ENCODE assay signal across 13 cellular contexts in the genomic region with DNA sequence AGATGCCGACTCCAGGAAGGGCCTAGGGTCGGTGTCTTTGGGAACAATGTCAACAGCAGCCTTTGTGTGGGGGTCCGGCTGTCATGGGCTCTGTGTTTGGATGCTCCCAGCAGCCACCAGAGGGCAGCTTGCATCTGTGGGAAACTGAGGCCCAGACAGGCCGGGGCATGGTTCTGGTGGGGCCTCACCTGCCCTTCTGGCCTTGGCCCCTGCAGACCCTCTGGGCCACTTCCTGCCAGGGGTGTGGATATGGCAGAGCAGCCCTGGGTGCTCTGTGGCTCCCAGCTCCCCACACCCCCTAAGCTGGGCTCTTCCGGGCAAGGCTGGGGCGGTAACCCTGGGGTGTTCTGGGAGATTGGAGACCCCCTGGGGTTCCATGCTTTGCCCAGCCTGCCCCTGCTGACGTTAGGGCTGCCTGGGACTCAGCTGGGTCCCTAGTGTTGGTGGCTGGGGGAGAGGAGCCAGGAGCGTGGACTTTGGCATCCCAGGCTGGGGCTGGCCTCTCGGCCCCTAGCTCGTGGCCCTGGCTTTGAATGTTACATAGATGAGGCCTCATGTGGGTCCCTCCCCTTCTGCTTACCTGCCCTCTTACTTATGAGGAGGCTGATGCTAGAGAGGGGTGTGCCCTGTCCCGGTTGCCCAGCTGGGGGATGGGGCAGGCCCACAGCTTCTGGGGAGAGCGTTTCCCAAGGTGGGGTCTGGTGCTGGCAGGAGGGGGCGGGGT. TPM values are rescaled to one million over a fixed set of nuclear protein-coding genes. Genes with fewer than 3 reads are reported as not detected.
A peak's percentile ranks its signal among the peaks of the same experiment; 100 is the strongest.
DNase-seq lines count a peak whose midpoint lies in the region; ATAC-seq and TF ChIP-seq lines count a peak whose summit lies in the region.
"Had no signal": no experiment of that assay in that cellular context is flagged by ENCODE, and none has a peak within 500 bp of the region (broad histone marks: within the 10 kb centered on the region; RNA-seq: fewer than 3 reads in every experiment).

No MANE protein-coding gene starts in this region.

- POLR2A ChIA-PET in naive thymus-derived CD4-positive, alpha-beta T cell (lab: Charles Lee), result no interaction called here

- TF ChIP-seq EP300 in Ishikawa (IDR thresholded peaks at IDR 0.05; ENCODE audit: borderline replicate concordance), result no peak
- TF ChIP-seq EP300 in suprapubic skin (IDR thresholded peaks at IDR 0.05), result no peak

- H3K4me1 ChIP-seq in heart right ventricle (peaks cover 50 to 91% (median 82%) of the 10 kb centered on the region in 9 donors), right cardiac atrium (ENCODE audit: control insufficient read depth, insufficient read depth, low read length) (peaks cover 19% of the 10 kb centered on the region), suprapubic skin (peaks cover 96% of the 10 kb centered on the region)
- H3K4me1 ChIP-seq in naive thymus-derived CD4-positive, alpha-beta T cell (ENCODE audit: control insufficient read depth in 2 of 2, insufficient read depth in 2 of 2, low read length in 2 of 2), result no peaks in the 10 kb centered on the region

- CTCF ChIA-PET in naive thymus-derived CD4-positive, alpha-beta T cell (lab: Charles Lee), result interaction anchor here (0.5 to 0.6 kb wide), 2 partner anchors 26 to 196 kb away, joined by 3 to 4 read pairs; no protein-coding TSS in a partner anchor

- peaks cover 0 to 19% (median 5%) of the 10 kb centered on the region in 7 donors for H3K4me1 Mint-ChIP-seq in naive thymus-derived CD4-positive, alpha-beta T cell
- H3K4me1 Mint-ChIP-seq: activated CD8-positive, alpha-beta memory T cell treated with anti-CD3 and anti-CD28 coated beads, Interleukin-2, amount 10 ng/mL, durations not matched to agents 7 days and 5 days had no signal

- H3K4me3 ChIP-seq in heart right ventricle (no peak overlapping the region), right cardiac atrium (ENCODE audit: low read length) (no peak overlapping the region), fibroblast of the aortic adventitia (ENCODE audit: low read depth, low read length) (no peak overlapping the region), suprapubic skin (no peak overlapping the region)
- H3K4me3 ChIP-seq in naive thymus-derived CD4-positive, alpha-beta T cell (ENCODE audit: low read length), result no peak overlapping the region

- H3K27me3 ChIP-seq in heart right ventricle (no peaks in the 10 kb centered on the region), right cardiac atrium (ENCODE audit: control insufficient read depth, insufficient read depth) (no peaks in the 10 kb centered on the region), suprapubic skin (no peaks in the 10 kb centered on the region)
- no peaks in the 10 kb centered on the region for H3K27me3 ChIP-seq in naive thymus-derived CD4-positive, alpha-beta T cell (ENCODE audit: control insufficient read depth in 2 of 2, insufficient read depth in 2 of 2, low read length in 2 of 2)

- peak; percentile 29; the same call in 1 of the 2 replicates for TF ChIP-seq RAD21 in Ishikawa (IDR thresholded peaks at IDR 0.05; ENCODE audit: low read depth)

- intact Hi-C loops in heart right ventricle (cut with DNase I) (loop anchor here in 4 of 10 donors (5.0 kb wide), 3 partner anchors 32 to 68 kb away; no protein-coding TSS in a partner anchor), right cardiac atrium (cut with DNase I) (loop anchor here in 1 of 4 donors (5.0 kb wide), 1 partner anchor 43 kb away; no protein-coding TSS in a partner anchor)
- intact Hi-C loops in naive thymus-derived CD4-positive, alpha-beta T cell (cut with micrococcal nuclease), result no loop called here

- H3K4me3 Mint-ChIP-seq in naive thymus-derived CD4-positive, alpha-beta T cell, result no peak overlapping the region
- H3K4me3 Mint-ChIP-seq: activated CD8-positive, alpha-beta memory T cell treated with anti-CD3 and anti-CD28 coated beads, Interleukin-2, amount 10 ng/mL, durations not matched to agents 7 days and 5 days; natural killer cell; T-helper 1 cell treated with Interleukin-12 subunit alpha and Interleukin-12 subunit beta and Interleukin-4 antibody, amounts not matched to agents 30 μg/mL and 1 μg/mL, for 36 hours had no signal

- H3K9me3 ChIP-seq in heart right ventricle, result no peaks in the 10 kb centered on the region
- no peaks in the 10 kb centered on the region for H3K9me3 ChIP-seq in right cardiac atrium (ENCODE audit: control insufficient read depth, low read length)
- H3K9me3 ChIP-seq in suprapubic skin, result no peaks in the 10 kb centered on the region
- no peaks in the 10 kb centered on the region for H3K9me3 ChIP-seq in naive thymus-derived CD4-positive, alpha-beta T cell (ENCODE audit: control insufficient read depth in 2 of 3, low read length in 3 of 3)

- no peaks in the 10 kb centered on the region for H3K27me3 Mint-ChIP-seq in naive thymus-derived CD4-positive, alpha-beta T cell
- H3K27me3 Mint-ChIP-seq: activated CD8-positive, alpha-beta memory T cell treated with anti-CD3 and anti-CD28 coated beads, Interleukin-2, amount 10 ng/mL, durations not matched to agents 7 days and 5 days had no signal

- no peaks in the 10 kb centered on the region for H3K36me3 Mint-ChIP-seq in naive thymus-derived CD4-positive, alpha-beta T cell
- H3K36me3 Mint-ChIP-seq: activated CD8-positive, alpha-beta memory T cell treated with anti-CD3 and anti-CD28 coated beads, Interleukin-2, amount 10 ng/mL, durations not matched to agents 7 days and 5 days; natural killer cell had no signal

- H3K9me3 Mint-ChIP-seq in naive thymus-derived CD4-positive, alpha-beta T cell, result no peaks in the 10 kb centered on the region
- H3K9me3 Mint-ChIP-seq: natural killer cell; T-helper 1 cell treated with Interleukin-12 subunit alpha and Interleukin-12 subunit beta and Interleukin-4 antibody, amounts not matched to agents 30 μg/mL and 1 μg/mL, for 36 hours had no signal

- WGBS in heart right ventricle, 2 donors, result 74 to 84% methylated on average over 13 of the region's 13 CpGs
- 76% methylated on average over 13 of the region's 13 CpGs for WGBS in right cardiac atrium
- WGBS in suprapubic skin, result 65% methylated on average over 7 of the region's 13 CpGs

- H3K27ac ChIP-seq in heart right ventricle (peak overlapping the region in 4 of 10 donors; percentile 69 to 94 (median 82)), right cardiac atrium (ENCODE audit: low read length) (no peak overlapping the region), suprapubic skin (peak overlapping the region; percentile 92)
- no peak overlapping the region for H3K27ac ChIP-seq in naive thymus-derived CD4-positive, alpha-beta T cell (ENCODE audit: low read depth, low read length)

- H3K36me3 ChIP-seq in heart right ventricle, result no peaks in the 10 kb centered on the region
- H3K36me3 ChIP-seq in suprapubic skin, result no peaks in the 10 kb centered on the region
- H3K36me3 ChIP-seq in naive thymus-derived CD4-positive, alpha-beta T cell (ENCODE audit: control insufficient read depth in 2 of 3, insufficient read depth in 3 of 3, low read length in 3 of 3), result no peaks in the 10 kb centered on the region

- no peak for TF ChIP-seq POLR2A in suprapubic skin (IDR thresholded peaks at IDR 0.05)

- no peak overlapping the region for H3K27ac Mint-ChIP-seq in naive thymus-derived CD4-positive, alpha-beta T cell
- H3K27ac Mint-ChIP-seq: activated CD8-positive, alpha-beta memory T cell treated with anti-CD3 and anti-CD28 coated beads, Interleukin-2, amount 10 ng/mL, durations not matched to agents 7 days and 5 days; natural killer cell; T-helper 1 cell treated with Interleukin-12 subunit alpha and Interleukin-12 subunit beta and Interleukin-4 antibody, amounts not matched to agents 30 μg/mL and 1 μg/mL, for 36 hours had no signal

- DNase-seq in heart right ventricle (no peak), right cardiac atrium (no peak), fibroblast of the aortic adventitia (ENCODE audit: low read depth) (no peak), suprapubic skin (ENCODE audit: low spot score in 2 of 2) (no peak), NCI-H510A treated with DMSO at 0.1 percent for 48 hours (lab: John Stamatoyannopoulos, UW) (no peak)
- no peak for DNase-seq in naive thymus-derived CD4-positive, alpha-beta T cell
- DNase-seq: activated CD8-positive, alpha-beta memory T cell treated with anti-CD3 and anti-CD28 coated beads, Interleukin-2, amount 10 ng/mL, durations not matched to agents 7 days and 5 days; amniotic stem cell; natural killer cell; NCI-H146 had no signal

- no peak for ATAC-seq in heart right ventricle
- no peak for ATAC-seq in right cardiac atrium
- ATAC-seq in naive thymus-derived CD4-positive, alpha-beta T cell, result no peak
- ATAC-seq in HG02798 (IDR thresholded peaks at IDR 0.05; ENCODE audit: poor library complexity, unreplicated experiment), result no peak
- ATAC-seq: activated CD8-positive, alpha-beta memory T cell treated with anti-CD3 and anti-CD28 coated beads, Interleukin-2, amount 10 ng/mL, durations not matched to agents 7 days and 5 days; natural killer cell had no signal

- TF ChIP-seq CTCF in heart right ventricle (IDR thresholded peaks at IDR 0.05), result peak in 7 of 9 donors; percentile 20 to 29 (median 26)
- TF ChIP-seq CTCF in fibroblast of the aortic adventitia (IDR thresholded peaks at IDR 0.05; ENCODE audit: insufficient read depth, low read length), result peak; percentile 13
- no peak for TF ChIP-seq CTCF in suprapubic skin (IDR thresholded peaks at IDR 0.05)

TF ChIP-seq in Ishikawa, 13 proteins besides CTCF, POLR2A, EP300 and RAD21 (continues in another document):
- TF ChIP-seq NFIC (IDR thresholded peaks at IDR 0.05) (no peak), ZBTB7A (IDR thresholded peaks at IDR 0.05; ENCODE audit: low read depth) (no peak), TEAD4 (IDR thresholded peaks at IDR 0.05) (no peak), YY1 (IDR thresholded peaks at IDR 0.05; ENCODE audit: low read depth) (no peak), TAF1 (IDR thresholded peaks at IDR 0.05; ENCODE audit: low read depth) (no peak), FOXM1 (IDR thresholded peaks at IDR 0.05; ENCODE audit: borderline replicate concordance, low read depth) (no peak), TCF12 (IDR thresholded peaks at IDR 0.05; ENCODE audit: low read depth) (no peak), CEBPB (IDR thresholded peaks at IDR 0.05) (no peak)
- TF ChIP-seq, protein P1, sequence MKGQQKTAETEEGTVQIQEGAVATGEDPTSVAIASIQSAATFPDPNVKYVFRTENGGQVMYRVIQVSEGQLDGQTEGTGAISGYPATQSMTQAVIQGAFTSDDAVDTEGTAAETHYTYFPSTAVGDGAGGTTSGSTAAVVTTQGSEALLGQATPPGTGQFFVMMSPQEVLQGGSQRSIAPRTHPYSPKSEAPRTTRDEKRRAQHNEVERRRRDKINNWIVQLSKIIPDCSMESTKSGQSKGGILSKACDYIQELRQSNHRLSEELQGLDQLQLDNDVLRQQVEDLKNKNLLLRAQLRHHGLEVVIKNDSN (IDR thresholded peaks at IDR 0.05), result no peak

RNA-seq across cellular contexts. Expression of a gene that starts 38.3 kb away (rescaled TPM):
- total RNA-seq in heart right ventricle, result 10 to 100 TPM; 38.4 to 92.3 (median 43.6) TPM
- 10 to 100 TPM; 22.6 to 39.1 TPM for polyA plus RNA-seq in heart right ventricle
- 10 to 100 TPM; 48.1 to 72.3 (median 61.7) TPM for total RNA-seq in right cardiac atrium
- polyA plus RNA-seq in right cardiac atrium, result 66.0 TPM
- 20.9 and 26.8 TPM in 2 replicates for total RNA-seq in fibroblast of the aortic adventitia (ENCODE audit: low replicate concordance)
- total RNA-seq in suprapubic skin, result 100 to 1,000 TPM; 165 to 240 (median 185) TPM
- 10 to 100 TPM in 2 of 5 experiments, 1 to 10 TPM in 3; 5.9 to 59.5 (median 8.6) TPM for total RNA-seq in naive thymus-derived CD4-positive, alpha-beta T cell
- polyA plus RNA-seq in naive thymus-derived CD4-positive, alpha-beta T cell, result under 1 TPM; 0.31 TPM

Comparison
In these comparisons a context has a peak if more than half of its experiments do, and no peak if none do; other contexts are left out.
1. CTCF ChIP-seq: peak in heart right ventricle (7 of 9) and fibroblast of the aortic adventitia (single experiment); none in suprapubic skin (0 of 2).